16 cellular contexts compared by ENCODE assay signal in genomic region chr9:3268260-3268659, GRCh38.
DNase-seq lines count a peak whose midpoint lies in the region; ATAC-seq and TF ChIP-seq lines count a peak whose summit lies in the region.
"Had no signal": no experiment of that assay in that cellular context is flagged by ENCODE, and none has a peak within 500 bp of the region (broad histone marks: within the 10 kb centered on the region; RNA-seq: fewer than 3 reads in every experiment).

No MANE protein-coding gene starts in this region.

- H3K27ac ChIP-seq in foreskin keratinocyte (no peak overlapping the region), esophagus muscularis mucosa (replicated peaks in 1 of 4) (no peak overlapping the region)

- WGBS in esophagus muscularis mucosa = 84% methylated on average over 1 of the region's 1 CpG

- H3K4me3 ChIP-seq in esophagus muscularis mucosa = no peak overlapping the region
- H3K4me3 ChIP-seq: HAP-1 had no signal

- intact Hi-C loops in esophagus muscularis mucosa (cut with DNase I) = no loop called here

- ATAC-seq in SK-N-SH treated with all-trans-retinoic acid at 6 μM for 48 hours (peak; percentile 93), foreskin keratinocyte (peak; percentile 66), HG03108 (IDR thresholded peaks at IDR 0.05; ENCODE audit: unreplicated experiment) (no peak)

- TF ChIP-seq EP300 in esophagus muscularis mucosa (IDR thresholded peaks at IDR 0.05) = no peak

- no peak for TF ChIP-seq POLR2A in esophagus muscularis mucosa (IDR thresholded peaks at IDR 0.05; ENCODE audit: low read depth)

- no peak for TF ChIP-seq CTCF in foreskin keratinocyte (conservative IDR thresholded peaks at IDR 0.05)
- TF ChIP-seq CTCF in esophagus muscularis mucosa (IDR thresholded peaks at IDR 0.05) = no peak

- DNase-seq in SK-N-DZ (ENCODE audit: low spot score) = peak; percentile 35
- peak; percentile 6 to 46 for DNase-seq in foreskin keratinocyte
- DNase-seq in KBM-7 = no peak
- no peak for DNase-seq in esophagus muscularis mucosa (ENCODE audit: extremely low spot score)
- DNase-seq: C1 segment of cervical spinal cord; Calu3; CD4-positive, alpha-beta memory T cell; COR-L47; DMS53; DMS79 treated with DMSO at 0.1 percent for 48 hours; GF-D8; GOT3; HFFc6 had no signal

- peaks cover 0 to 32% (median 2%) of the 10 kb centered on the region in 4 donors for H3K36me3 ChIP-seq in esophagus muscularis mucosa
- H3K36me3 ChIP-seq: HAP-1 had no signal

- in situ Hi-C loops in KBM-7 (cut with MboI; ENCODE audit: low pct_unique_long_range_greater_than_20kb, low sequenced_read_pairs) = no loop called here

- H3K27me3 ChIP-seq in foreskin keratinocyte (no peaks in the 10 kb centered on the region), esophagus muscularis mucosa (no peaks in the 10 kb centered on the region)

- H3K9me3 ChIP-seq in esophagus muscularis mucosa = no peaks in the 10 kb centered on the region
- H3K9me3 ChIP-seq: HAP-1 had no signal

- peaks cover 7% of the 10 kb centered on the region for H3K4me1 ChIP-seq in foreskin keratinocyte
- H3K4me1 ChIP-seq in esophagus muscularis mucosa = no peaks in the 10 kb centered on the region
- H3K4me1 ChIP-seq: HAP-1 had no signal

TF ChIP-seq in SK-N-SH treated with all-trans-retinoic acid at 6 μM for 48 hours, 23 proteins besides CTCF, POLR2A, EP300 and RAD21:
- TF ChIP-seq ZNF70 (CRISPR knock-in tag; IDR thresholded peaks at IDR 0.05) (no peak), ZFP30 (CRISPR knock-in tag; IDR thresholded peaks at IDR 0.05) (no peak), ZC3H10 (CRISPR knock-in tag; IDR thresholded peaks at IDR 0.05) (no peak), TSHZ2 (CRISPR knock-in tag; IDR thresholded peaks at IDR 0.05) (no peak), GLIS3 (CRISPR knock-in tag; IDR thresholded peaks at IDR 0.05) (no peak), ARNTL (CRISPR knock-in tag; IDR thresholded peaks at IDR 0.05; ENCODE audit: borderline replicate concordance, low read depth) (no peak), POU6F1 (CRISPR knock-in tag; IDR thresholded peaks at IDR 0.05; ENCODE audit: borderline replicate concordance, low read depth) (peak; percentile 93; the same call in 1 of the 2 replicates), OSR1 (CRISPR knock-in tag; IDR thresholded peaks at IDR 0.05) (no peak), BACH2 (CRISPR knock-in tag; IDR thresholded peaks at IDR 0.05; ENCODE audit: borderline replicate concordance) (no peak), ISL1 (CRISPR knock-in tag; IDR thresholded peaks at IDR 0.05) (peak; percentile 96), TCF4 (CRISPR knock-in tag; IDR thresholded peaks at IDR 0.05; ENCODE audit: borderline replicate concordance) (peak; percentile 29; the same call in 1 of the 2 replicates), ESRRG (CRISPR knock-in tag; IDR thresholded peaks at IDR 0.05) (no peak), SNAI2 (CRISPR knock-in tag; IDR thresholded peaks at IDR 0.05) (peak; percentile 68; the same call in 1 of the 2 replicates), RARB (CRISPR knock-in tag; IDR thresholded peaks at IDR 0.05) (no peak), CSRNP3 (CRISPR knock-in tag; IDR thresholded peaks at IDR 0.05) (no peak), PATZ1 (CRISPR knock-in tag; IDR thresholded peaks at IDR 0.05; ENCODE audit: borderline replicate concordance) (no peak), TOX (CRISPR knock-in tag; IDR thresholded peaks at IDR 0.05; ENCODE audit: borderline replicate concordance) (no peak), CSDC2 (CRISPR knock-in tag; IDR thresholded peaks at IDR 0.05) (no peak)

Comparison
In these comparisons a context has a peak if more than half of its experiments do, and no peak if none do; other contexts are left out.
1. DNase-seq: peak in SK-N-DZ (single experiment) and foreskin keratinocyte (2 of 2); none in KBM-7 (single experiment) and esophagus muscularis mucosa (single experiment).